In genomic region chr3:172126741-172127140, GRCh38 we compare ENCODE assay signal across 15 cellular contexts.
A peak's percentile ranks its signal among the peaks of the same experiment; 100 is the strongest.
DNase-seq lines count a peak whose midpoint lies in the region; ATAC-seq and TF ChIP-seq lines count a peak whose summit lies in the region.
"Had no signal": no experiment of that assay in that cellular context is flagged by ENCODE, and none has a peak within 500 bp of the region (broad histone marks: within the 10 kb centered on the region; RNA-seq: fewer than 3 reads in every experiment).

No MANE protein-coding gene starts in this region.

- H3K27me3 ChIP-seq in ACC112 (ENCODE audit: insufficient read depth, low read length) (no peaks in the 10 kb centered on the region), Panc1 (ENCODE audit: control insufficient read depth, insufficient read depth, low read length) (no peaks in the 10 kb centered on the region), gastroesophageal sphincter (no peaks in the 10 kb centered on the region), trophoblast cell (ENCODE audit: insufficient read depth, low read length) (no peaks in the 10 kb centered on the region)
- H3K27me3 ChIP-seq: SJCRH30 had no signal

- H3K14ac ChIP-seq in trophoblast cell (ENCODE audit: low read length) = no peak overlapping the region

- no peak overlapping the region for H2AK5ac ChIP-seq in trophoblast cell (ENCODE audit: low read length)

- H3K18ac ChIP-seq in trophoblast cell (ENCODE audit: low read length) = no peak overlapping the region

- no peak overlapping the region for H2BK120ac ChIP-seq in trophoblast cell (ENCODE audit: insufficient read depth, low read length, poor library complexity)

- ATAC-seq in Panc1 (no peak), gastroesophageal sphincter (no peak)
- ATAC-seq in stimulated activated memory B cell treated with anti-CD40 and anti-IgM and Interleukin-4, amounts not matched to agents 10 μg/mL and 1 μg/mL and 100 μg/mL, for 72 hours = no peak

- no peak for DNase-seq in Panc1 (ENCODE audit: low read depth, low spot score)
- peak; percentile 74 to 91 for DNase-seq in trophoblast cell
- DNase-seq in SIG-M5 treated with dmso at 0.1 percent for 504 hours (lab: John Stamatoyannopoulos, UW; ENCODE audit: unreplicated experiment) = no peak
- no peak for DNase-seq in germinal center (ENCODE audit: low spot score)
- DNase-seq in nucleus accumbens (lab: John Stamatoyannopoulos, UW) = no peak
- DNase-seq: activated CD4-positive, alpha-beta T cell treated with anti-CD3 and anti-CD28 coated beads, Interleukin-2, amount 10 ng/mL, durations not matched to agents 7 days and 5 days; activated naive CD4-positive, alpha-beta T cell treated with Interleukin-2 at 50 U/mL for 16 hours; effector memory CD4-positive, alpha-beta T cell; MM.1S; SJCRH30 had no signal

- H3K4me1 Mint-ChIP-seq in stimulated activated memory B cell treated with anti-CD40 and anti-IgM and Interleukin-4, amounts not matched to agents 10 μg/mL and 1 μg/mL and 100 μg/mL, for 72 hours = no peaks in the 10 kb centered on the region
- H3K4me1 Mint-ChIP-seq: B cell had no signal

- H4K8ac ChIP-seq in trophoblast cell (ENCODE audit: low read depth, low read length) = no peak overlapping the region

- H3K9me3 Mint-ChIP-seq in stimulated activated memory B cell treated with anti-CD40 and anti-IgM and Interleukin-4, amounts not matched to agents 10 μg/mL and 1 μg/mL and 100 μg/mL, for 72 hours = no peaks in the 10 kb centered on the region

- H3K4me3 ChIP-seq in ACC112 (ENCODE audit: low read depth, low read length) (peak overlapping the region; percentile 13; the same call in 1 of the 2 replicates), Panc1 (ENCODE audit: low read depth in 2 of 2, low read length in 2 of 2) (no peak overlapping the region), gastroesophageal sphincter (no peak overlapping the region), trophoblast cell (ENCODE audit: low read depth, low read length) (no peak overlapping the region)
- H3K4me3 ChIP-seq: SJCRH30 had no signal

- POLR2A ChIA-PET in Panc1 (lab: Charles Lee) = no interaction called here

- in situ Hi-C loops in Panc1 (cut with HindIII; ENCODE audit: low pct_unique_long_range_greater_than_20kb, low sequenced_read_pairs) = no loop called here

- TF ChIP-seq POLR2A in gastroesophageal sphincter (IDR thresholded peaks at IDR 0.05) = no peak

- peaks cover 28% of the 10 kb centered on the region for H3K36me3 ChIP-seq in ACC112 (ENCODE audit: insufficient read depth, low read length)
- H3K36me3 ChIP-seq in Panc1 (ENCODE audit: control insufficient read depth, insufficient read depth, low read length) = peaks cover 6% of the 10 kb centered on the region; the same call in 1 of the 2 replicates
- no peaks in the 10 kb centered on the region for H3K36me3 ChIP-seq in gastroesophageal sphincter
- peaks cover 2 to 3% of the 10 kb centered on the region in 2 experiments for H3K36me3 ChIP-seq in trophoblast cell (ENCODE audit: control insufficient read depth in 1 of 2, insufficient read depth in 2 of 2, low read length in 2 of 2)

- no peak overlapping the region for H4K91ac ChIP-seq in trophoblast cell (ENCODE audit: low read depth, low read length)

- H3K9ac ChIP-seq in trophoblast cell (ENCODE audit: low read length) = no peak overlapping the region
- H3K9ac ChIP-seq: parathyroid adenoma had no signal

- TF ChIP-seq CTCF in Panc1 (IDR thresholded peaks at IDR 0.05) (0 out of 2 replicates have a peak, but pooled peaks have one; percentile 16), gastroesophageal sphincter (IDR thresholded peaks at IDR 0.05) (no peak)

- intact Hi-C loops in Panc1 (cut with micrococcal nuclease; ENCODE audit: unreplicated experiment) = no loop called here

- H3K36me3 Mint-ChIP-seq in stimulated activated memory B cell treated with anti-CD40 and anti-IgM and Interleukin-4, amounts not matched to agents 10 μg/mL and 1 μg/mL and 100 μg/mL, for 72 hours = peaks cover 22% of the 10 kb centered on the region

- no peak overlapping the region for H3K4ac ChIP-seq in trophoblast cell (ENCODE audit: low read depth, low read length)

- H3K9me3 ChIP-seq in Panc1 (ENCODE audit: control insufficient read depth, insufficient read depth, low read depth, low read length) (no peaks in the 10 kb centered on the region), gastroesophageal sphincter (no peaks in the 10 kb centered on the region), trophoblast cell (ENCODE audit: insufficient read depth, low read depth, low read length) (no peaks in the 10 kb centered on the region)
- H3K9me3 ChIP-seq: SJCRH30 had no signal

- CTCF ChIA-PET in Panc1 (lab: Charles Lee) = no interaction called here

- H3K4me1 ChIP-seq in ACC112 (ENCODE audit: control insufficient read depth, insufficient read depth, low read length, unreplicated experiment) = peaks cover 73% of the 10 kb centered on the region
- H3K4me1 ChIP-seq in Panc1 (ENCODE audit: control insufficient read depth, insufficient read depth, low read length) = peaks cover 71% of the 10 kb centered on the region
- H3K4me1 ChIP-seq in gastroesophageal sphincter = peaks cover 19 to 83% (median 26%) of the 10 kb centered on the region in 3 donors
- H3K4me1 ChIP-seq in trophoblast cell (ENCODE audit: control insufficient read depth in 1 of 2, insufficient read depth in 2 of 2, low read length in 2 of 2) = peaks cover 5 to 31% of the 10 kb centered on the region in 2 experiments
- H3K4me1 ChIP-seq: SJCRH30 had no signal

- no peak overlapping the region for H2BK12ac ChIP-seq in trophoblast cell (ENCODE audit: low read length)

- H3K27ac Mint-ChIP-seq in stimulated activated memory B cell treated with anti-CD40 and anti-IgM and Interleukin-4, amounts not matched to agents 10 μg/mL and 1 μg/mL and 100 μg/mL, for 72 hours = no peak overlapping the region
- H3K27ac Mint-ChIP-seq: activated CD4-positive, alpha-beta T cell treated with anti-CD3 and anti-CD28 coated beads, Interleukin-2, amount 10 ng/mL, durations not matched to agents 7 days and 5 days; B cell had no signal

- H3K79me2 ChIP-seq in ACC112 (ENCODE audit: control insufficient read depth, insufficient read depth, low read length, unreplicated experiment) = peaks cover 85% of the 10 kb centered on the region
- H3K79me2 ChIP-seq in trophoblast cell (ENCODE audit: control insufficient read depth, insufficient read depth, low read length, poor library complexity) = peaks cover 2% of the 10 kb centered on the region

- H3K4me3 Mint-ChIP-seq in stimulated activated memory B cell treated with anti-CD40 and anti-IgM and Interleukin-4, amounts not matched to agents 10 μg/mL and 1 μg/mL and 100 μg/mL, for 72 hours = no peak overlapping the region
- H3K4me3 Mint-ChIP-seq: activated CD4-positive, alpha-beta T cell treated with anti-CD3 and anti-CD28 coated beads, Interleukin-2, amount 10 ng/mL, durations not matched to agents 7 days and 5 days; B cell had no signal

- H2BK5ac ChIP-seq in trophoblast cell (ENCODE audit: low read depth, low read length, poor library complexity) = peak overlapping the region; percentile 59

- no peak overlapping the region for H3K4me2 ChIP-seq in trophoblast cell (ENCODE audit: low read length)

- BruUV-seq in Panc1 (replicated peaks; lab: Mats Ljungman, UMichigan) = no TSS peak

- H3K79me1 ChIP-seq in trophoblast cell (ENCODE audit: low read length) = peaks cover 5% of the 10 kb centered on the region

- no peak overlapping the region for H4K12ac ChIP-seq in trophoblast cell (ENCODE audit: low read depth, low read length)

- H2AFZ ChIP-seq in ACC112 (ENCODE audit: low read length, unreplicated experiment) (no peak overlapping the region), trophoblast cell (ENCODE audit: insufficient read depth, low read length, poor library complexity) (no peak overlapping the region)
- H2AFZ ChIP-seq: parathyroid adenoma had no signal

- no peak for TF ChIP-seq EP300 in gastroesophageal sphincter (IDR thresholded peaks at IDR 0.05)

- H3K23ac ChIP-seq in trophoblast cell (ENCODE audit: low read length) = no peak overlapping the region

- H3K27ac ChIP-seq in ACC112 (ENCODE audit: low read depth, low read length) (peak overlapping the region; percentile 100), Panc1 (ENCODE audit: low read length) (peak overlapping the region; percentile 92), gastroesophageal sphincter (peak overlapping the region; percentile 79 to 91 (median 80)), trophoblast cell (ENCODE audit: low read depth, low read length) (peak overlapping the region; percentile 56)
- H3K27ac ChIP-seq: parathyroid adenoma, SJCRH30 had no signal

- 34 to 50% methylated on average over 2 of the region's 3 CpGs for WGBS in gastroesophageal sphincter (ENCODE audit: low coverage in 1 of 2), 2 donors
- WGBS in trophoblast cell (ENCODE audit: extremely low coverage, insufficient coverage, insufficient read length) = no CpG with 5 or more reads among the region's 3 CpGs

- H3K27me3 Mint-ChIP-seq in stimulated activated memory B cell treated with anti-CD40 and anti-IgM and Interleukin-4, amounts not matched to agents 10 μg/mL and 1 μg/mL and 100 μg/mL, for 72 hours = peaks cover 9% of the 10 kb centered on the region
- H3K27me3 Mint-ChIP-seq: activated CD4-positive, alpha-beta T cell treated with anti-CD3 and anti-CD28 coated beads, Interleukin-2, amount 10 ng/mL, durations not matched to agents 7 days and 5 days had no signal

Comparison
In these comparisons a context has a peak if more than half of its experiments do, and no peak if none do; other contexts are left out.
1. DNase-seq: peak in trophoblast cell (2 of 2); none in Panc1 (single experiment), SIG-M5 treated with dmso at 0.1 percent for 504 hours (single experiment), germinal center (single experiment) and nucleus accumbens (0 of 56).
2. Peak in every context shown above with its lines, with median percentiles within 50 percentile points of each other: H3K27ac ChIP-seq.